ENCODE assay signal across 25 cellular contexts in the genomic region with DNA sequence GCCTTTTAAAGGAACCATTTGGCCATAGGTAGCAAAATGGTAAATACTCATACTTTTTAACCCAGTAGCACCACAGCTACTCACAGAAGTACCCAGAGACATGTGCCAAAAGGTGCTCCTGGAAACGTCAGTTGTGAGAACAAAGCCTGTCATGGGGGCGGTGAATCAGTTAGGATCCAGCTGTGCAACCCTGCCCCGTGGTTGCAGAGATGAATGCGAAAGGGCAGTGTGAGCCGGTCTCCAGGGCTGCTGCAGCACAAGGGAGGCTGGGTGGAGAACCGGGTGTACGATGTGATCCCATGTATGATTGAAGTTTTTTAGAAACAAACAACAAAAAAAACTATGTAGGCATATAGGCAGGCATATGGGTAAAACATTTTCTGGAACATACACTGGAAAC. TPM values are rescaled to one million over a fixed set of nuclear protein-coding genes. Genes with fewer than 3 reads are reported as not detected.
"Had no signal": no experiment of that assay in that cellular context is flagged by ENCODE, and none has a peak within 500 bp of the region (broad histone marks: within the 10 kb centered on the region; RNA-seq: fewer than 3 reads in every experiment).

No MANE protein-coding gene starts in this region.

- H3K4me3 Mint-ChIP-seq: activated naive CD4-positive, alpha-beta T cell treated with anti-CD3 and anti-CD28 coated beads, Interleukin-2, amount 10 ng/mL, durations not matched to agents 7 days and 5 days; brain; immature natural killer cell; mesothelial cell of epicardium; natural killer cell; stimulated activated naive CD8-positive, alpha-beta T cell treated with anti-CD3 and anti-CD28 coated beads, Interleukin-15, Interleukin-2, amounts not matched to agents 100 ng/mL and 50 ng/mL, for 24 hours had no signal

- H3K27ac Mint-ChIP-seq: activated naive CD4-positive, alpha-beta T cell treated with anti-CD3 and anti-CD28 coated beads, Interleukin-2, amount 10 ng/mL, durations not matched to agents 7 days and 5 days; brain; immature natural killer cell; mesothelial cell of epicardium; natural killer cell; stimulated activated naive CD8-positive, alpha-beta T cell treated with anti-CD3 and anti-CD28 coated beads, Interleukin-15, Interleukin-2, amounts not matched to agents 100 ng/mL and 50 ng/mL, for 24 hours had no signal

- H3K36me3 Mint-ChIP-seq: activated naive CD4-positive, alpha-beta T cell treated with anti-CD3 and anti-CD28 coated beads, Interleukin-2, amount 10 ng/mL, durations not matched to agents 7 days and 5 days; brain; immature natural killer cell; mesothelial cell of epicardium; natural killer cell had no signal

- H3K4me1 Mint-ChIP-seq: activated naive CD4-positive, alpha-beta T cell treated with anti-CD3 and anti-CD28 coated beads, Interleukin-2, amount 10 ng/mL, durations not matched to agents 7 days and 5 days; immature natural killer cell; mesothelial cell of epicardium; natural killer cell had no signal

- ATAC-seq: heart right ventricle, natural killer cell, right cardiac atrium had no signal

- DNase-seq: activated CD4-positive, alpha-beta T cell treated with anti-CD3 and anti-CD28 coated beads for 1 hour; activated CD4-positive, alpha-beta T cell treated with anti-CD3 and anti-CD28 coated beads, Interleukin-2, amount 50 U/mL, for 1 hour; activated effector memory CD4-positive, alpha-beta T cell treated with anti-CD3 and anti-CD28 coated beads, Interleukin-2, amount 50 U/mL, for 16 hours; activated naive CD4-positive, alpha-beta T cell treated with anti-CD3 and anti-CD28 coated beads, Interleukin-2, amount 10 ng/mL, durations not matched to agents 7 days and 5 days; activated T-cell treated with anti-CD3 and anti-CD28 coated beads for 4 hours; amygdala; central memory CD4-positive, alpha-beta T cell; heart right ventricle; immature natural killer cell; left ventricle myocardium inferior; natural killer cell; ovary; right cardiac atrium; stimulated activated CD4-positive, alpha-beta T cell treated with anti-CD3 and anti-CD28 coated beads, Interleukin-12 subunit alpha, Interleukin-12 subunit beta, amount 100 ng/mL, for 4 hours; stimulated activated CD4-positive, alpha-beta T cell treated with anti-CD3 and anti-CD28 coated beads, Interleukin-4, amount 100 ng/mL, for 4 hours; substantia nigra; T-helper 1 cell; thyroid gland had no signal

- H3K27me3 Mint-ChIP-seq: activated naive CD4-positive, alpha-beta T cell treated with anti-CD3 and anti-CD28 coated beads, Interleukin-2, amount 10 ng/mL, durations not matched to agents 7 days and 5 days; brain; stimulated activated naive CD8-positive, alpha-beta T cell treated with anti-CD3 and anti-CD28 coated beads, Interleukin-15, Interleukin-2, amounts not matched to agents 100 ng/mL and 50 ng/mL, for 24 hours had no signal

- H3K9me3 Mint-ChIP-seq: activated naive CD4-positive, alpha-beta T cell treated with anti-CD3 and anti-CD28 coated beads, Interleukin-2, amount 10 ng/mL, durations not matched to agents 7 days and 5 days; immature natural killer cell; mesothelial cell of epicardium; natural killer cell; stimulated activated naive CD8-positive, alpha-beta T cell treated with anti-CD3 and anti-CD28 coated beads, Interleukin-15, Interleukin-2, amounts not matched to agents 100 ng/mL and 50 ng/mL, for 24 hours had no signal

RNA-seq across cellular contexts. Expression of gene LRRC18, which starts 1.3 kb away (rescaled TPM):
- total RNA-seq: activated CD8-positive, alpha-beta memory T cell treated with anti-CD3 and anti-CD28 coated beads for 36 hours; epithelial cell of proximal tubule; fibroblast of villous mesenchyme; left ventricle myocardium inferior; lung microvascular endothelial cell; mesothelial cell of epicardium; natural killer cell; right cardiac atrium; thyroid gland had no signal
- polyA plus RNA-seq: heart right ventricle, immature natural killer cell, right cardiac atrium had no signal
